ENCODE assay signal across 8 cellular contexts in the genomic region with DNA sequence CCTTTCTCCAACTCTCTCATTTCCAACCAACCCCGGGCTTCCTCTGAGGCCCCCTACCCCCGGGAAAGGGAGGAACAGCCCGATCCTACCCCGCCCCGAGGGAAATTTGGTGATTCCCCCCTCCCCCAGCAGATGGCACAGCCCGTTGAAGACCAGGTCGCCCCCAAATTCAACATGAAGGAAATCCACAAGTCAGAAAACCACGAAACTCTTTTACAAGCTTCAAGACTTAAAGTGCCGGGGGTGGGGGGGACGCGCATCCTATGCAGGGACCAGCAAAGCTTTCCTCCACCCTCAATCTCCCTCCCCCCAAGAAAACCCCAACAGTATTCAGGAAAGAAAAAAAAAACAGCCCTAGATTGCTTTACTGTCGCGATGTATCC. TPM values are rescaled to one million over a fixed set of nuclear protein-coding genes. Genes with fewer than 3 reads are reported as not detected.
A peak's percentile ranks its signal among the peaks of the same experiment; 100 is the strongest.
DNase-seq lines count a peak whose midpoint lies in the region; ATAC-seq and TF ChIP-seq lines count a peak whose summit lies in the region.

No MANE protein-coding gene starts in this region.

- no peak for TF ChIP-seq CTCF in Calu3 (IDR thresholded peaks at IDR 0.05; ENCODE audit: unreplicated experiment)
- peak; percentile 47 for TF ChIP-seq CTCF in chondrocyte (IDR thresholded peaks at IDR 0.05)
- no peak for TF ChIP-seq CTCF in thyroid gland (IDR thresholded peaks at IDR 0.05)

- H3K36me3 ChIP-seq in thyroid gland: no peaks in the 10 kb centered on the region

- H3K4me1 ChIP-seq in thyroid gland: peaks cover 30 to 37% of the 10 kb centered on the region in 2 donors

- H3K4me3 Mint-ChIP-seq in Calu3 (ENCODE audit: low read depth, unreplicated experiment) (peak overlapping the region; percentile 56), chondrocyte (ENCODE audit: unreplicated experiment) (peak overlapping the region; percentile 83)
- H3K4me3 Mint-ChIP-seq in naive thymus-derived CD8-positive, alpha-beta T cell: peak overlapping the region; percentile 87 to 97 (median 92)

- H3K36me3 Mint-ChIP-seq in Calu3 (ENCODE audit: insufficient read depth, unreplicated experiment) (peaks cover 31% of the 10 kb centered on the region), chondrocyte (ENCODE audit: low read depth) (peaks cover 3% of the 10 kb centered on the region)
- H3K36me3 Mint-ChIP-seq in naive thymus-derived CD8-positive, alpha-beta T cell: peaks cover 0 to 20% (median 0%) of the 10 kb centered on the region in 3 donors

- no peaks in the 10 kb centered on the region for H3K27me3 Mint-ChIP-seq in Calu3 (ENCODE audit: unreplicated experiment)
- no peaks in the 10 kb centered on the region for H3K27me3 Mint-ChIP-seq in chondrocyte (ENCODE audit: low read depth)
- H3K27me3 Mint-ChIP-seq in naive thymus-derived CD8-positive, alpha-beta T cell: no peaks in the 10 kb centered on the region

- peak overlapping the region in 1 of 3 donors; percentile 49 for H3K27ac ChIP-seq in thyroid gland

- no peak for TF ChIP-seq POLR2A in thyroid gland (IDR thresholded peaks at IDR 0.05)

- BruUV-seq in Calu3 (replicated peaks; lab: Mats Ljungman, UMichigan): no TSS peak

- 12 to 19% methylated on average over 12 to 13 of the region's 13 CpGs for WGBS in thyroid gland, 2 donors

- no peaks in the 10 kb centered on the region for H3K9me3 ChIP-seq in thyroid gland

- H3K4me1 Mint-ChIP-seq in Calu3 (ENCODE audit: low read depth, unreplicated experiment) (no peaks in the 10 kb centered on the region), chondrocyte (ENCODE audit: low read depth) (peaks cover 17% of the 10 kb centered on the region)
- H3K4me1 Mint-ChIP-seq in naive thymus-derived CD8-positive, alpha-beta T cell: peaks cover 11 to 36% (median 19%) of the 10 kb centered on the region in 4 donors

- CTCF ChIA-PET in Calu3 (lab: Charles Lee): no interaction called here

- POLR2A ChIA-PET in naive thymus-derived CD8-positive, alpha-beta T cell (lab: Charles Lee): interaction anchor here (0.5 to 4.3 kb wide), 9 partner anchors 9 to 311 kb away, joined by 3 to 37 read pairs (median 3); partner anchors contain the start of genes MBD3 and UQCR11

- H3K9me3 Mint-ChIP-seq in Calu3 (ENCODE audit: low read depth, unreplicated experiment): no peaks in the 10 kb centered on the region
- H3K9me3 Mint-ChIP-seq in chondrocyte (ENCODE audit: low read depth): no peaks in the 10 kb centered on the region
- peaks cover 0 to 2% (median 0%) of the 10 kb centered on the region in 9 donors for H3K9me3 Mint-ChIP-seq in naive thymus-derived CD8-positive, alpha-beta T cell

- H3K4me3 ChIP-seq in thyroid gland (replicated peaks in 1 of 3): no peak overlapping the region

- intact Hi-C loops in Calu3 (cut with micrococcal nuclease; ENCODE audit: unreplicated experiment): no loop called here
- intact Hi-C loops in thyroid gland (cut with DNase I): loop anchor here (2.0 kb wide), 1 partner anchor 44 kb away; no protein-coding TSS in a partner anchor

- DNase-seq in Calu3: no peak
- DNase-seq in M059J (ENCODE audit: low read depth): peak; percentile 21
- no peak for DNase-seq in chondrocyte (ENCODE audit: low spot score)
- DNase-seq in naive thymus-derived CD8-positive, alpha-beta T cell: peak in 8 of 10 donors; percentile 23 to 65 (median 54)
- DNase-seq in thyroid gland: no peak
- no peak for DNase-seq in middle frontal gyrus (ENCODE audit: extremely low spot score, low spot score)

- peak in 1 of 2 donors; percentile 7 for ATAC-seq in naive thymus-derived CD8-positive, alpha-beta T cell
- ATAC-seq in GM21723 (IDR thresholded peaks at IDR 0.05; ENCODE audit: unreplicated experiment) (no peak), GM21619 (IDR thresholded peaks at IDR 0.05; ENCODE audit: unreplicated experiment) (no peak)

- H3K27ac Mint-ChIP-seq in Calu3 (ENCODE audit: unreplicated experiment) (no peak overlapping the region), chondrocyte (ENCODE audit: unreplicated experiment) (peak overlapping the region; percentile 89)
- H3K27ac Mint-ChIP-seq in naive thymus-derived CD8-positive, alpha-beta T cell: peak overlapping the region; percentile 83 to 98 (median 96)

- H3K27me3 ChIP-seq in thyroid gland: no peaks in the 10 kb centered on the region

RNA-seq across cellular contexts. Expression of gene TCF3, which starts 1.8 kb away (rescaled TPM):
- total RNA-seq in Calu3 (2022) (102 and 110 TPM in 2 replicates), chondrocyte (130 to 154 TPM (median 153 TPM) in 3 replicates), thyroid gland (10 to 100 TPM; 28.6 to 70.6 (median 43.8) TPM)
- total RNA-seq in M059J (2014; rRNA removed; shearing (Covaris generic)): 38.1 and 90.7 TPM in 2 replicates
- total RNA-seq in naive thymus-derived CD8-positive, alpha-beta T cell: 100 to 1,000 TPM in 1 of 2 experiments, 10 to 100 TPM in 1; 97.4 to 102 TPM
- polyA plus RNA-seq in naive thymus-derived CD8-positive, alpha-beta T cell: 10 to 100 TPM in 2 of 3 donors, 1 to 10 TPM in 1; 7.8 to 33.0 (median 13.0) TPM

RNA-seq across cellular contexts. Expression of gene UQCR11, which starts 45.4 kb away (rescaled TPM):
- total RNA-seq in Calu3 (2022): 148 and 149 TPM in 2 replicates
- total RNA-seq in M059J (2014; rRNA removed; shearing (Covaris generic)): 87.1 and 105 TPM in 2 replicates
- 173 to 190 TPM (median 184 TPM) in 3 replicates for total RNA-seq in chondrocyte
- 100 to 1,000 TPM; 130 to 132 TPM for total RNA-seq in naive thymus-derived CD8-positive, alpha-beta T cell
- polyA plus RNA-seq in naive thymus-derived CD8-positive, alpha-beta T cell: 100 to 1,000 TPM; 545 to 646 (median 558) TPM
- 100 to 1,000 TPM in 1 of 4 donors, 10 to 100 TPM in 3; 52.0 to 154 (median 61.9) TPM for total RNA-seq in thyroid gland

RNA-seq across cellular contexts. Expression of gene MBD3, which starts 58.0 kb away (rescaled TPM):
- 52.2 and 65.6 TPM in 2 replicates for total RNA-seq in Calu3 (2022)
- total RNA-seq in M059J (2014; rRNA removed; shearing (Covaris generic)): 64.9 and 116 TPM in 2 replicates
- total RNA-seq in chondrocyte: 83.6 to 101 TPM (median 84.1 TPM) in 3 replicates
- total RNA-seq in naive thymus-derived CD8-positive, alpha-beta T cell: 10 to 100 TPM; 74.2 to 77.4 TPM
- 10 to 100 TPM in 2 of 3 donors, 1 to 10 TPM in 1; 9.6 to 23.5 (median 12.8) TPM for polyA plus RNA-seq in naive thymus-derived CD8-positive, alpha-beta T cell
- total RNA-seq in thyroid gland: 100 to 1,000 TPM in 3 of 4 donors, 10 to 100 TPM in 1; 58.2 to 149 (median 115) TPM

Comparison
In these comparisons a context has a peak if more than half of its experiments do, and no peak if none do; other contexts are left out.
1. DNase-seq: peak in M059J (single experiment) and naive thymus-derived CD8-positive, alpha-beta T cell (8 of 10); none in Calu3 (single experiment), chondrocyte (single experiment), thyroid gland (0 of 2) and middle frontal gyrus (single experiment).
2. Peak in every context shown above with its lines, with median percentiles within 50 percentile points of each other: H3K4me3 Mint-ChIP-seq.